ENCODE assay signal across 19 cellular contexts in the genomic region with DNA sequence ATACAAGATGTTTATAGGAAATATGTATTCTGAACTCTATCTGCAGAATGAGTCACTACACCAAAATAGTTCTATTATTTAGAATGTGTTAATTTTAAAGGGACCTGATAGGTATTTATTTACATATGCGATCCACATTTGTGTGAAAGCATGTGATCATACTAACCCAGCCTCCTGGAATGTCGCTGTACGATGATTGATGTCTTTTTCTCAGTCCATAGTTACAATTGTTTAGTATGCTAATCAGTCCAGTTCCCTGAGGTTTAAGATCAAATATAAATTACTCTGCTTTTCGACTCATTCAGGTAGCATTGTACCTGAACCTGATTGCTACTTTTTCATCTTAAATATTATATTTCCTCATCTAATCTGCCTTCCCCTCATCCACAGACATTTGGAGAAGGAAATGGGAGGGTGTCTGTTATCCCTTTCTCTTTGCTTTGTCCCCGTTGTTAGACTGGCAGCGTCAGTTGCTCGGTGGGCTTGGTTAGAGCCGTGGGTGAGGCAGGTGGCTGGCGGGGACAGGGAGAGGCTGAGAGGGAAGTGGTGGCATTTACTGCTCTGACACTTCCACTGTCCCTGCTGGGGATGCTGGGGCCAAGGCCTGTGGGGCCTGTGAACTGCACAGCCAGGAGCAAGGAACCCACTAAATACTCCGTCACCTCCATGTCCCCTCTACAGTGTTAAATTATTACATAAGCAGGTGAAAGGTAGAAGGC. TPM values are rescaled to one million over a fixed set of nuclear protein-coding genes. Genes with fewer than 3 reads are reported as not detected.
"Had no signal": no experiment of that assay in that cellular context is flagged by ENCODE, and none has a peak within 500 bp of the region (broad histone marks: within the 10 kb centered on the region; RNA-seq: fewer than 3 reads in every experiment).

No MANE protein-coding gene starts in this region.

- H3K4me3 Mint-ChIP-seq: activated naive CD4-positive, alpha-beta T cell treated with anti-CD3 and anti-CD28 coated beads, Interleukin-2, amount 50 U/mL, for 24 hours; natural killer cell; stimulated activated memory B cell treated with anti-CD40 and anti-IgM and Interleukin-4, amounts not matched to agents 10 μg/mL and 1 μg/mL and 100 μg/mL, for 72 hours had no signal

- FAIRE-seq: bronchial epithelial cell, endothelial cell of umbilical vein had no signal

- ATAC-seq: natural killer cell; stimulated activated memory B cell treated with anti-CD40 and anti-IgM and Interleukin-4, amounts not matched to agents 10 μg/mL and 1 μg/mL and 100 μg/mL, for 72 hours had no signal

- H3K27me3 ChIP-seq: heart right ventricle, neutrophil, sigmoid colon had no signal

- H3K9me3 ChIP-seq: esophagus muscularis mucosa, heart right ventricle, neutrophil, sigmoid colon had no signal

- H3K4me1 Mint-ChIP-seq: activated naive CD4-positive, alpha-beta T cell treated with anti-CD3 and anti-CD28 coated beads, Interleukin-2, amount 50 U/mL, for 24 hours had no signal

- H3K36me3 ChIP-seq: esophagus muscularis mucosa, neutrophil, sigmoid colon had no signal

- H3K27ac ChIP-seq: esophagus muscularis mucosa, heart right ventricle, neutrophil, parathyroid adenoma, sigmoid colon, VCaP had no signal

- H3K9me3 Mint-ChIP-seq: activated naive CD4-positive, alpha-beta T cell treated with anti-CD3 and anti-CD28 coated beads, Interleukin-2, amount 50 U/mL, for 24 hours; activated T-cell treated with anti-CD3 and anti-CD28 coated beads, Interleukin-2, amount 50 U/mL, for 72 hours; natural killer cell; stimulated activated memory B cell treated with anti-CD40 and anti-IgM and Interleukin-4, amounts not matched to agents 10 μg/mL and 1 μg/mL and 100 μg/mL, for 72 hours had no signal

- H3K4me1 ChIP-seq: parathyroid adenoma, sigmoid colon had no signal

- DNase-seq: activated CD4-positive, alpha-beta T cell treated with anti-CD3 and anti-CD28 coated beads for 1 hour; activated CD8-positive, alpha-beta memory T cell treated with anti-CD3 and anti-CD28 coated beads for 24 hours; activated gamma-delta T cell; activated T-cell treated with anti-CD3 and anti-CD28 coated beads, Interleukin-2, amount 50 U/mL, for 72 hours; effector CD8-positive, alpha-beta T cell; heart right ventricle; mesendoderm; natural killer cell; sigmoid colon; stimulated activated CD4-positive, alpha-beta T cell treated with anti-CD3 and anti-CD28 coated beads, Interleukin-4, amount 100 ng/mL, for 24 hours had no signal

- H3K27ac Mint-ChIP-seq: activated naive CD4-positive, alpha-beta T cell treated with anti-CD3 and anti-CD28 coated beads, Interleukin-2, amount 50 U/mL, for 24 hours; activated T-cell treated with anti-CD3 and anti-CD28 coated beads, Interleukin-2, amount 50 U/mL, for 72 hours; natural killer cell; stimulated activated memory B cell treated with anti-CD40 and anti-IgM and Interleukin-4, amounts not matched to agents 10 μg/mL and 1 μg/mL and 100 μg/mL, for 72 hours had no signal

- H3K4me3 ChIP-seq: esophagus muscularis mucosa, heart right ventricle, sigmoid colon had no signal

- H3K36me3 Mint-ChIP-seq: activated naive CD4-positive, alpha-beta T cell treated with anti-CD3 and anti-CD28 coated beads, Interleukin-2, amount 50 U/mL, for 24 hours; natural killer cell; stimulated activated memory B cell treated with anti-CD40 and anti-IgM and Interleukin-4, amounts not matched to agents 10 μg/mL and 1 μg/mL and 100 μg/mL, for 72 hours had no signal

RNA-seq across cellular contexts. Expression of a gene that starts 27.7 kb away (rescaled TPM):
- total RNA-seq: activated T-cell treated with anti-CD3 and anti-CD28 coated beads, Interleukin-2, amount 50 U/mL, for 72 hours; esophagus muscularis mucosa; kidney epithelial cell; natural killer cell had no signal
